Comparison of ENCODE assay signal across 21 cellular contexts in the genomic region with DNA sequence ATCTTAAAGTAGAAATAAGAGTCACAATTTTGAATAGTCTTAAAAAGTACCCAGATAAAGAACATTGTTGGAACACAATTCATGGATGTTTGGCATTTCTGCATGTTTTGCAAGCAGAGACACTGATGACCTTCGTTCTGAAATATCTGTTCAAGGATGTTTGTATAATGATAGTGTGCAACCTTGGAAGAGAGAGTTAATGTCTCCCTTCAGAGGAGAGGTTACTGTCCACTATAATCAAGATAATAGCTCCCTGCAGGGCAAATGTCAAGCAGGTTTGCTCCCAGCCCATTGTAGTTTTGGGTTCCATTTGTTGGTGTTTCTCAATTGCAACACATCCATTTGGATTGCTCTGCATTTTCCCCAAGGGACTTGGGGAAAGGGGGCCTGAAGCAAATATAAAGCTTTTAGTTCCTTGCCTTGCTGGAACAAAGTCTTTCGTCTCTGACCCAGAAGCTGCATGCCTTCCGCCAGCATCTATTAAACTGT. TPM values are rescaled to one million over a fixed set of nuclear protein-coding genes. Genes with fewer than 3 reads are reported as not detected.
DNase-seq lines count a peak whose midpoint lies in the region; ATAC-seq, FAIRE-seq and TF ChIP-seq lines count a peak whose summit lies in the region.
"Had no signal": no experiment of that assay in that cellular context is flagged by ENCODE, and none has a peak within 500 bp of the region (broad histone marks: within the 10 kb centered on the region; RNA-seq: fewer than 3 reads in every experiment).

No MANE protein-coding gene starts in this region.

- no peaks in the 10 kb centered on the region for H3K36me3 ChIP-seq in HepG2 (replicated peaks in 1 of 2; ENCODE audit: control insufficient read depth in 1 of 2, insufficient read depth in 2 of 2, low read length in 2 of 2)
- H3K36me3 ChIP-seq in right lobe of liver: no peaks in the 10 kb centered on the region
- H3K36me3 ChIP-seq in mesenchymal stem cell (ENCODE audit: control insufficient read depth in 1 of 2, insufficient read depth in 2 of 2, low read depth in 1 of 2, low read length in 2 of 2): no peaks in the 10 kb centered on the region
- no peaks in the 10 kb centered on the region for H3K36me3 ChIP-seq in spleen

- H3K4me2 ChIP-seq in HepG2 (ENCODE audit: low read depth, low read length) (peak overlapping the region; percentile 76), mesenchymal stem cell (ENCODE audit: low read length, poor library complexity, severe bottlenecking) (no peak overlapping the region)
- H3K4me2 ChIP-seq: A549 had no signal

- in situ Hi-C loops in HepG2 (cut with HindIII; ENCODE audit: extremely low pct_ligation_motif_present, low pct_unique_long_range_greater_than_20kb): loop anchor here (25.0 kb wide), 1 partner anchor 797 kb away; no protein-coding TSS in a partner anchor

- DNase-seq in HepG2 (ENCODE audit: low spot score): peak; percentile 64
- no peak for DNase-seq in right lobe of liver
- DNase-seq in choroid plexus epithelial cell (ENCODE audit: low read depth): peak; percentile 36
- no peak for DNase-seq in mesenchymal stem cell
- DNase-seq in spleen: no peak
- no peak for DNase-seq in SW 1271 (lab: John Stamatoyannopoulos, UW)
- no peak for DNase-seq in T-helper 1 cell
- DNase-seq in stimulated activated CD4-positive, alpha-beta T cell treated with anti-CD3 and anti-CD28 coated beads, Interleukin-1b, Interleukin-23, amount 100 ng/mL, for 48 hours: no peak
- DNase-seq: activated CD4-positive, alpha-beta T cell treated with anti-CD3 and anti-CD28 coated beads for 4 hours; activated effector memory CD4-positive, alpha-beta T cell treated with Interleukin-2 at 50 U/mL for 16 hours; central memory CD4-positive, alpha-beta T cell; effector CD4-positive, alpha-beta T cell; GF-D8; kidney glomerular epithelial cell; natural killer cell; NCI-H345; RPMI8226 had no signal

- intact Hi-C loops in HepG2 (cut with micrococcal nuclease; ENCODE audit: unreplicated experiment): loop anchor here (10.0 kb wide), 1 partner anchor 765 kb away; no protein-coding TSS in a partner anchor
- intact Hi-C loops in right lobe of liver (cut with DNase I): no loop called here
- intact Hi-C loops in spleen (cut with DNase I; ENCODE audit: low total_unique reads): no loop called here

- H2BK5ac ChIP-seq in mesenchymal stem cell (ENCODE audit: low read depth, low read length, poor library complexity, severe bottlenecking): no peak overlapping the region

- no peaks in the 10 kb centered on the region for H3K79me2 ChIP-seq in HepG2 (ENCODE audit: insufficient read depth, low read length)

- CTCF ChIA-PET in HepG2 (lab: Yijun Ruan, JAX; ENCODE audit: low intra/inter-chr PET ratio, low total read pairs): no interaction called here

- H4K91ac ChIP-seq in mesenchymal stem cell (ENCODE audit: low read length): no peak overlapping the region

- peak; percentile 81 for FAIRE-seq in HepG2 (lab: Jason Lieb, UNC)
- FAIRE-seq: GM12878, H54 had no signal

- WGBS in HepG2 (ENCODE audit: low lambda C conversion rate): 23% methylated on average over 3 of the region's 3 CpGs
- WGBS in right lobe of liver (ENCODE audit: insufficient coverage, low coverage, low lambda C conversion rate, missing lambda C conversion rate): 60% methylated on average over 3 of the region's 3 CpGs
- WGBS in mesenchymal stem cell: 68% methylated on average over 3 of the region's 3 CpGs
- WGBS in spleen, 5 donors: 62 to 73% (median 68%) methylated on average over 3 of the region's 3 CpGs

- H2AFZ ChIP-seq in HepG2 (ENCODE audit: low read length) (no peak overlapping the region), mesenchymal stem cell (ENCODE audit: low read depth, low read length) (no peak overlapping the region)

- H3K4me1 ChIP-seq in HepG2 (ENCODE audit: insufficient read depth, low read length): peaks cover 53% of the 10 kb centered on the region
- no peaks in the 10 kb centered on the region for H3K4me1 ChIP-seq in right lobe of liver
- no peaks in the 10 kb centered on the region for H3K4me1 ChIP-seq in mesenchymal stem cell (ENCODE audit: control insufficient read depth, insufficient read depth, low read depth, low read length)
- no peaks in the 10 kb centered on the region for H3K4me1 ChIP-seq in spleen

- H3K9ac ChIP-seq in HepG2 (ENCODE audit: insufficient read depth, low read depth, low read length): peak overlapping the region; percentile 60
- no peak overlapping the region for H3K9ac ChIP-seq in mesenchymal stem cell (ENCODE audit: low read length)

- TF ChIP-seq CTCF in HepG2 (CRISPR knock-in tag; IDR thresholded peaks at IDR 0.05) (no peak), right lobe of liver (IDR thresholded peaks at IDR 0.05) (no peak), choroid plexus epithelial cell (conservative IDR thresholded peaks at IDR 0.05; ENCODE audit: low read depth, low read length) (no peak), spleen (IDR thresholded peaks at IDR 0.05 in 8 of 11, conservative IDR thresholded peaks at IDR 0.05 in 3 of 11) (no peak)

- peak; percentile 73 for ATAC-seq in HepG2
- no peak for ATAC-seq in right lobe of liver
- ATAC-seq: A549, GM12878, natural killer cell had no signal

- H2BK12ac ChIP-seq in mesenchymal stem cell (ENCODE audit: low read length in 2 of 2): no peak overlapping the region

- H2BK15ac ChIP-seq in mesenchymal stem cell (ENCODE audit: low read depth, poor library complexity, severe bottlenecking): no peak overlapping the region

- H3K27ac ChIP-seq in HepG2 (ENCODE audit: extremely low read length, insufficient read depth, low read length): peak overlapping the region; percentile 71
- no peak overlapping the region for H3K27ac ChIP-seq in right lobe of liver
- peak overlapping the region; percentile 35 for H3K27ac ChIP-seq in mesenchymal stem cell (ENCODE audit: low read length, poor library complexity, severe bottlenecking)
- peak overlapping the region in 5 of 8 donors; percentile 8 to 51 (median 29) for H3K27ac ChIP-seq in spleen
- H3K27ac ChIP-seq: A549, C4-2B had no signal

- no peak overlapping the region for H4K8ac ChIP-seq in mesenchymal stem cell (ENCODE audit: low read length)

- no peaks in the 10 kb centered on the region for H3K79me1 ChIP-seq in mesenchymal stem cell (replicated peaks; ENCODE audit: low read length, poor library complexity, severe bottlenecking)

- H2BK120ac ChIP-seq in mesenchymal stem cell (ENCODE audit: low read depth, low read length): no peak overlapping the region

- H3K4me3 ChIP-seq in HepG2 (replicated peaks in 1 of 3; ENCODE audit: insufficient read depth in 1 of 3, low read depth in 2 of 3, low read length in 3 of 3) (peak overlapping the region in 2 of 3 experiments; percentile 38 to 56; a peak in 2 of 6 replicates), right lobe of liver (no peak overlapping the region), choroid plexus epithelial cell (ENCODE audit: low read depth, low read length) (no peak overlapping the region), mesenchymal stem cell (ENCODE audit: insufficient read depth in 1 of 2, low read depth in 1 of 2, low read length in 2 of 2) (no peak overlapping the region), spleen (no peak overlapping the region)
- H3K4me3 ChIP-seq: A549, GM12878 had no signal

- no peak overlapping the region for H3K18ac ChIP-seq in mesenchymal stem cell (ENCODE audit: low read depth in 1 of 2, low read length in 2 of 2)

- H3K14ac ChIP-seq in mesenchymal stem cell (ENCODE audit: low read length in 2 of 2): no peak overlapping the region

- H3K27me3 ChIP-seq in HepG2 (ENCODE audit: control insufficient read depth in 1 of 2, insufficient read depth in 2 of 2, low read length in 2 of 2): no peaks in the 10 kb centered on the region
- H3K27me3 ChIP-seq in right lobe of liver: peaks cover 0 to 5% of the 10 kb centered on the region in 2 donors
- H3K27me3 ChIP-seq in mesenchymal stem cell (ENCODE audit: control insufficient read depth in 1 of 2, insufficient read depth in 1 of 2, low read length in 2 of 2): no peaks in the 10 kb centered on the region
- H3K27me3 ChIP-seq in spleen (replicated peaks in 1 of 7): peaks cover 0 to 7% (median 0%) of the 10 kb centered on the region in 7 donors

- TF ChIP-seq POLR2A in HepG2 (IDR thresholded peaks at IDR 0.05; ENCODE audit: insufficient read depth in 1 of 2, low read depth in 2 of 2, low read length in 2 of 2): no peak
- no peak for TF ChIP-seq POLR2A in right lobe of liver (IDR thresholded peaks at IDR 0.05)
- TF ChIP-seq POLR2A in spleen (IDR thresholded peaks at IDR 0.05): no peak

- POLR2A ChIA-PET in HepG2 (lab: Yijun Ruan, JAX): interaction anchor here (0.8 to 1.0 kb wide), 2 partner anchors 217 to 468 kb away, joined by 3 read pairs; no protein-coding TSS in a partner anchor

- H3K4ac ChIP-seq in mesenchymal stem cell (ENCODE audit: low read depth in 1 of 2, low read length in 2 of 2): no peak overlapping the region

- H3K23ac ChIP-seq in mesenchymal stem cell (ENCODE audit: low read length in 2 of 2): no peak overlapping the region

- TF ChIP-seq RAD21 in HepG2 (CRISPR knock-in tag; IDR thresholded peaks at IDR 0.05): no peak

- TF ChIP-seq EP300 in HepG2 (IDR thresholded peaks at IDR 0.05; ENCODE audit: low read depth in 2 of 2, low read length in 2 of 2): peak in 1 of 2 experiments; percentile 84; a peak in 2 of 4 replicates
- TF ChIP-seq EP300 in HepG2 (CRISPR knock-in tag; IDR thresholded peaks at IDR 0.05; ENCODE audit: borderline replicate concordance): peak; percentile 55; the same call in 1 of the 2 replicates

- no peaks in the 10 kb centered on the region for H3K9me3 ChIP-seq in HepG2 (ENCODE audit: low read length)
- H3K9me3 ChIP-seq in right lobe of liver: no peaks in the 10 kb centered on the region
- H3K9me3 ChIP-seq in mesenchymal stem cell (ENCODE audit: control insufficient read depth, low read length): no peaks in the 10 kb centered on the region
- H3K9me3 ChIP-seq in spleen: no peaks in the 10 kb centered on the region
- H3K9me3 ChIP-seq: A549 had no signal

- H2AK5ac ChIP-seq in mesenchymal stem cell (ENCODE audit: low read length, severe bottlenecking): no peak overlapping the region

- H4K20me1 ChIP-seq in HepG2 (ENCODE audit: insufficient read depth, low read length): no peaks in the 10 kb centered on the region

- no TSS peak for BruUV-seq in HepG2 (replicated peaks; lab: Mats Ljungman, UMichigan)

RNA-seq across cellular contexts. Expression of gene COL1A2, which starts 45.2 kb away (rescaled TPM):
- total RNA-seq in HepG2 (2016; rRNA removed; fragmentation: Illumina TruSeq; extraction: Trizol) (not detected in 2 replicates), right lobe of liver (10 to 100 TPM in 5 of 6 experiments, 1 to 10 TPM in 1; 5.6 to 49.8 (median 18.4) TPM), spleen (100 to 1,000 TPM in 6 of 7 donors, 10 to 100 TPM in 1; 72.8 to 228 (median 166) TPM)
- total RNA-seq in HepG2 (2016; cell fraction: cytosol; rRNA removed; fragmentation: Illumina TruSeq; extraction: Trizol; ENCODE audit: low read depth): not detected in 2 replicates
- not detected in 2 replicates for total RNA-seq in HepG2 (2016; cell fraction: insoluble cytoplasmic fraction; rRNA removed; fragmentation: Illumina TruSeq; extraction: Trizol)
- total RNA-seq in HepG2 (2016; cell fraction: membrane; rRNA removed; fragmentation: Illumina TruSeq; extraction: Trizol): not detected in 2 replicates
- not detected in 2 replicates for total RNA-seq in HepG2 (2016; cell fraction: nucleus; rRNA removed; fragmentation: Illumina TruSeq; extraction: Trizol)
- polyA plus RNA-seq in HepG2 (2011; rRNA removed) (not detected in 2 replicates), spleen (10 to 100 TPM; 39.7 to 73.0 (median 48.3) TPM)
- polyA plus RNA-seq in HepG2 (2011; cell fraction: cytosol; rRNA removed): not detected in 2 replicates
- not detected in 2 replicates for polyA plus RNA-seq in HepG2 (2011; cell fraction: nucleus; rRNA removed)
- not detected in 2 replicates for polyA plus RNA-seq in HepG2 (2012)
- polyA plus RNA-seq in HepG2 (2016; cell fraction: cytosol; fragmentation: Illumina TruSeq; extraction: Trizol; ENCODE audit: low read depth): not detected in 2 replicates
- polyA plus RNA-seq in HepG2 (2016; cell fraction: insoluble cytoplasmic fraction; fragmentation: Illumina TruSeq; extraction: Trizol; ENCODE audit: low read depth): not detected in 2 replicates
- polyA plus RNA-seq in HepG2 (2016; cell fraction: membrane; fragmentation: Illumina TruSeq; extraction: Trizol; ENCODE audit: low read depth): not detected in 2 replicates
- polyA plus RNA-seq in HepG2 (2016; cell fraction: nucleus; fragmentation: Illumina TruSeq; extraction: Trizol; ENCODE audit: insufficient read depth, low read depth): not detected in 2 replicates
- polyA minus RNA-seq in HepG2 (2011; rRNA and poly(A)+ RNA removed; ENCODE audit: low replicate concordance): 0.07 TPM in 1 of 2 replicates, not detected in the other
- polyA minus RNA-seq in HepG2 (2011; cell fraction: cytosol; rRNA and poly(A)+ RNA removed): not detected in 2 replicates
- polyA minus RNA-seq in HepG2 (2011; cell fraction: nucleus; rRNA and poly(A)+ RNA removed): not detected in 2 replicates
- 1,995 TPM for polyA plus RNA-seq in mesenchymal stem cell (2013, experiment 1 of 2)
- polyA plus RNA-seq in mesenchymal stem cell (2013, experiment 2 of 2): 1,960 TPM
- total RNA-seq: natural killer cell had no signal

Comparison
In these comparisons a context has a peak if more than half of its experiments do, and no peak if none do; other contexts are left out.
1. DNase-seq: peak in HepG2 (single experiment) and choroid plexus epithelial cell (single experiment); none in right lobe of liver (0 of 3), mesenchymal stem cell (single experiment), spleen (single experiment), SW 1271 (0 of 2), T-helper 1 cell (0 of 5) and stimulated activated CD4-positive, alpha-beta T cell treated with anti-CD3 and anti-CD28 coated beads, Interleukin-1b, Interleukin-23, amount 100 ng/mL, for 48 hours (single experiment).
2. H3K27ac ChIP-seq: peak in HepG2 (single experiment), mesenchymal stem cell (single experiment) and spleen (5 of 8); none in right lobe of liver (0 of 3).
3. H3K4me3 ChIP-seq: peak in HepG2 (2 of 3); none in right lobe of liver (0 of 3), choroid plexus epithelial cell (single experiment), mesenchymal stem cell (0 of 2) and spleen (0 of 8).
4. RNA of gene COL1A2, which starts 45.2 kb away (total RNA-seq): 72.8 to 228 TPM in spleen and 5.6 to 49.8 TPM in right lobe of liver; not detected in HepG2; every median in the first group is over 4 times any median in the second.